Comparison of ENCODE assay signal across 8 cellular contexts in genomic region chr19:2426661-2427322, GRCh38. TPM values are rescaled to one million over a fixed set of nuclear protein-coding genes. Genes with fewer than 3 reads are reported as not detected.
DNase-seq lines count a peak whose midpoint lies in the region; ATAC-seq and TF ChIP-seq lines count a peak whose summit lies in the region.

No MANE protein-coding gene starts in this region.

- DNase-seq in SKM-1 treated with dmso at 0.1 percent for 144 hours (lab: John Stamatoyannopoulos, UW; ENCODE audit: unreplicated experiment) (peak; percentile 16), SKM-1 (lab: John Stamatoyannopoulos, UW; ENCODE audit: unreplicated experiment) (no peak), OCI-M1 (lab: John Stamatoyannopoulos, UW) (peak; percentile 49), ascending aorta (ENCODE audit: low spot score in 2 of 2) (no peak), hepatocyte (ENCODE audit: low spot score) (peak; percentile 65), cortex of kidney (lab: John Stamatoyannopoulos, UW) (no peak)

- intact Hi-C loops in ascending aorta (cut with DNase I): loop anchor here (1.0 to 2.0 kb wide), 2 partner anchors 31 to 184 kb away; no protein-coding TSS in a partner anchor

- H3K4me3 ChIP-seq in ascending aorta (peak overlapping the region; percentile 69 to 77), hepatocyte (peak overlapping the region; percentile 70), skeletal muscle tissue (ENCODE audit: low read length in 3 of 3) (peak overlapping the region; percentile 81 to 96 (median 95))

- H3K9me2 ChIP-seq in hepatocyte (replicated peaks; ENCODE audit: insufficient read depth): no peaks in the 10 kb centered on the region

- H3K9me3 ChIP-seq in ascending aorta (no peaks in the 10 kb centered on the region), hepatocyte (ENCODE audit: low read depth) (no peaks in the 10 kb centered on the region), skeletal muscle tissue (ENCODE audit: control insufficient read depth in 3 of 3, low read length in 3 of 3) (no peaks in the 10 kb centered on the region)

- H2AFZ ChIP-seq in hepatocyte: peak overlapping the region; percentile 51

- peak overlapping the region; percentile 98 for H3K4me2 ChIP-seq in hepatocyte

- H3K27ac ChIP-seq in ascending aorta: peak overlapping the region; percentile 86 to 95
- H3K27ac ChIP-seq in hepatocyte: peak overlapping the region; percentile 96
- peak overlapping the region; percentile 98 for H3K27ac ChIP-seq in skeletal muscle tissue (ENCODE audit: low read depth, low read length)

- H3K9ac ChIP-seq in skeletal muscle tissue (ENCODE audit: low read depth in 1 of 3, low read length in 3 of 3): peak overlapping the region; percentile 92 to 97 (median 97)

- H3K36me3 ChIP-seq in ascending aorta (peaks cover 4 to 20% of the 10 kb centered on the region in 2 donors), hepatocyte (replicated peaks; ENCODE audit: insufficient read depth, low read depth) (no peaks in the 10 kb centered on the region), skeletal muscle tissue (ENCODE audit: control insufficient read depth in 3 of 3, insufficient read depth in 3 of 3, low read length in 3 of 3) (peaks cover 0 to 15% (median 11%) of the 10 kb centered on the region in 3 donors)

- H3K79me2 ChIP-seq in hepatocyte: peaks cover 32% of the 10 kb centered on the region

- WGBS in hepatocyte (ENCODE audit: low lambda C conversion rate, missing lambda C conversion rate): 6% methylated on average over 53 of the region's 53 CpGs

- peak; percentile 2 for ATAC-seq in HG03095 (IDR thresholded peaks at IDR 0.05; ENCODE audit: unreplicated experiment)

- TF ChIP-seq CTCF in ascending aorta (IDR thresholded peaks at IDR 0.05) (no peak), hepatocyte (IDR thresholded peaks at IDR 0.05; ENCODE audit: poor library complexity) (no peak)

- H4K20me1 ChIP-seq in hepatocyte (ENCODE audit: insufficient read depth, poor library complexity, severe bottlenecking): peaks cover 34% of the 10 kb centered on the region

- H3K4me1 ChIP-seq in ascending aorta (peaks cover 19 to 25% of the 10 kb centered on the region in 2 donors), hepatocyte (ENCODE audit: insufficient read depth) (peaks cover 28% of the 10 kb centered on the region), skeletal muscle tissue (ENCODE audit: control insufficient read depth in 3 of 3, insufficient read depth in 3 of 3, low read length in 3 of 3) (peaks cover 34 to 40% (median 36%) of the 10 kb centered on the region in 3 donors)

- H3K27me3 ChIP-seq in ascending aorta: no peaks in the 10 kb centered on the region
- H3K27me3 ChIP-seq in hepatocyte: no peaks in the 10 kb centered on the region
- no peaks in the 10 kb centered on the region for H3K27me3 ChIP-seq in skeletal muscle tissue (ENCODE audit: control insufficient read depth in 3 of 3, insufficient read depth in 3 of 3, low read length in 3 of 3)

RNA-seq across cellular contexts. Expression of gene TIMM13, which starts 0.6 kb away (rescaled TPM):
- total RNA-seq in ascending aorta: 55.0 TPM
- 38.3 and 47.4 TPM in 2 replicates for total RNA-seq in hepatocyte
- polyA plus RNA-seq in hepatocyte: 188 and 213 TPM in 2 replicates
- total RNA-seq in skeletal muscle tissue: 29.7 TPM

RNA-seq across cellular contexts. Expression of gene LMNB2, which starts 30.0 kb away (rescaled TPM):
- total RNA-seq in ascending aorta: 38.7 TPM
- 44.7 and 48.4 TPM in 2 replicates for total RNA-seq in hepatocyte
- 28.9 and 42.0 TPM in 2 replicates for polyA plus RNA-seq in hepatocyte
- total RNA-seq in skeletal muscle tissue: 52.7 TPM

RNA-seq across cellular contexts. Expression of gene GADD45B, which starts 49.1 kb away (rescaled TPM):
- total RNA-seq in ascending aorta (514 TPM), hepatocyte (126 and 129 TPM in 2 replicates), skeletal muscle tissue (5.7 TPM)
- polyA plus RNA-seq in hepatocyte: 229 and 299 TPM in 2 replicates

Comparison
In these comparisons a context has a peak if more than half of its experiments do, and no peak if none do; other contexts are left out.
1. DNase-seq: peak in SKM-1 treated with dmso at 0.1 percent for 144 hours (single experiment), OCI-M1 (single experiment) and hepatocyte (single experiment); none in SKM-1 (single experiment), ascending aorta (0 of 2) and cortex of kidney (single experiment).
2. RNA of gene GADD45B, which starts 49.1 kb away (total RNA-seq): 514 TPM in ascending aorta (single experiment) and 126 to 129 TPM in hepatocyte; 5.7 TPM in skeletal muscle tissue (single experiment); every median in the first group is over 10 times any median in the second.
3. Peak in every context shown above with its lines, with median percentiles within 50 percentile points of each other: H3K27ac ChIP-seq and H3K4me3 ChIP-seq.